In genomic region chr14:80003138-80003537, GRCh38 we compare ENCODE assay signal across 18 cellular contexts.
DNase-seq lines count a peak whose midpoint lies in the region; ATAC-seq and TF ChIP-seq lines count a peak whose summit lies in the region.
"Had no signal": no experiment of that assay in that cellular context is flagged by ENCODE, and none has a peak within 500 bp of the region (broad histone marks: within the 10 kb centered on the region; RNA-seq: fewer than 3 reads in every experiment).

No MANE protein-coding gene starts in this region.

- DNase-seq in NCI-H1417 (lab: John Stamatoyannopoulos, UW) (peak in 2 of 3 experiments; percentile 39 to 69), NCI-H1417 treated with DMSO at 0.1 percent for 48 hours (lab: John Stamatoyannopoulos, UW) (no peak), NCI-H460 (ENCODE audit: extremely low read depth, low read depth) (peak; percentile 57), adipocyte (ENCODE audit: low read depth) (peak; percentile 8), prostate gland (ENCODE audit: low spot score) (peak; percentile 22)
- no peak for DNase-seq in natural killer cell treated with Interleukin-12 subunit alpha and Interleukin-12 subunit beta and Interleukin-15 and Interleukin-18, amount 100 ng/mL, for 72 hours (ENCODE audit: low spot score)
- no peak for DNase-seq in stimulated activated naive CD4-positive, alpha-beta T cell (lab: John Stamatoyannopoulos, UW)
- DNase-seq: 8988T; activated effector memory CD4-positive, alpha-beta T cell treated with anti-CD3 and anti-CD28 coated beads, Interleukin-2, amount 50 U/mL, for 16 hours; amygdala; CD4-positive, alpha-beta T cell; left ventricle myocardium inferior; NCI-H2171 treated with DMSO at 0.1 percent for 48 hours; stimulated activated naive CD8-positive, alpha-beta T cell treated with anti-CD3 and anti-CD28 coated beads, Interleukin-15, amount 100 ng/mL, for 72 hours had no signal

- H3K9me3 Mint-ChIP-seq in natural killer cell treated with Interleukin-12 subunit alpha and Interleukin-12 subunit beta and Interleukin-15 and Interleukin-18, amount 100 ng/mL, for 72 hours = peaks cover 27% of the 10 kb centered on the region
- H3K9me3 Mint-ChIP-seq: CD4-positive, alpha-beta T cell; type B pancreatic cell had no signal

- H3K4me1 ChIP-seq in adipocyte (ENCODE audit: control insufficient read depth, insufficient read depth, low read length) = no peaks in the 10 kb centered on the region
- H3K4me1 ChIP-seq in prostate gland (replicated peaks) = peaks cover 3% of the 10 kb centered on the region
- H3K4me1 ChIP-seq: gastroesophageal sphincter, left ventricle myocardium inferior, right atrium auricular region had no signal

- ATAC-seq in HG02938 (IDR thresholded peaks at IDR 0.05; ENCODE audit: unreplicated experiment) = no peak
- ATAC-seq in natural killer cell treated with Interleukin-12 subunit alpha and Interleukin-12 subunit beta and Interleukin-15 and Interleukin-18, amount 100 ng/mL, for 72 hours = no peak
- ATAC-seq: gastroesophageal sphincter; stimulated activated naive CD8-positive, alpha-beta T cell treated with anti-CD3 and anti-CD28 coated beads, Interleukin-15, amount 100 ng/mL, for 72 hours had no signal

- no peak overlapping the region for H3K4me3 Mint-ChIP-seq in natural killer cell treated with Interleukin-12 subunit alpha and Interleukin-12 subunit beta and Interleukin-15 and Interleukin-18, amount 100 ng/mL, for 72 hours
- H3K4me3 Mint-ChIP-seq: CD4-positive, alpha-beta T cell; stimulated activated naive CD8-positive, alpha-beta T cell treated with anti-CD3 and anti-CD28 coated beads, Interleukin-15, amount 100 ng/mL, for 72 hours; type B pancreatic cell had no signal

- no peak overlapping the region for H3K4me3 ChIP-seq in adipocyte (ENCODE audit: low read length)
- no peak overlapping the region for H3K4me3 ChIP-seq in prostate gland
- H3K4me3 ChIP-seq: gastroesophageal sphincter, left ventricle myocardium inferior, right atrium auricular region had no signal

- TF ChIP-seq POLR2A in prostate gland (IDR thresholded peaks at IDR 0.05) = no peak

- H3K27ac Mint-ChIP-seq in natural killer cell treated with Interleukin-12 subunit alpha and Interleukin-12 subunit beta and Interleukin-15 and Interleukin-18, amount 100 ng/mL, for 72 hours = no peak overlapping the region
- H3K27ac Mint-ChIP-seq: CD4-positive, alpha-beta T cell; stimulated activated naive CD8-positive, alpha-beta T cell treated with anti-CD3 and anti-CD28 coated beads, Interleukin-15, amount 100 ng/mL, for 72 hours; type B pancreatic cell had no signal

- H3K27ac ChIP-seq in prostate gland = peak overlapping the region in 1 of 2 donors; percentile 48
- H3K27ac ChIP-seq: gastroesophageal sphincter, left ventricle myocardium inferior, right atrium auricular region had no signal

- no peaks in the 10 kb centered on the region for H3K36me3 ChIP-seq in adipocyte (ENCODE audit: control insufficient read depth, insufficient read depth, low read length, severe bottlenecking)
- no peaks in the 10 kb centered on the region for H3K36me3 ChIP-seq in prostate gland
- H3K36me3 ChIP-seq: gastroesophageal sphincter, left ventricle myocardium inferior, right atrium auricular region had no signal

- no peaks in the 10 kb centered on the region for H3K4me1 Mint-ChIP-seq in natural killer cell treated with Interleukin-12 subunit alpha and Interleukin-12 subunit beta and Interleukin-15 and Interleukin-18, amount 100 ng/mL, for 72 hours (ENCODE audit: low read depth in 2 of 2)
- H3K4me1 Mint-ChIP-seq: stimulated activated naive CD8-positive, alpha-beta T cell treated with anti-CD3 and anti-CD28 coated beads, Interleukin-15, amount 100 ng/mL, for 72 hours had no signal

- H3K36me3 Mint-ChIP-seq in natural killer cell treated with Interleukin-12 subunit alpha and Interleukin-12 subunit beta and Interleukin-15 and Interleukin-18, amount 100 ng/mL, for 72 hours = no peaks in the 10 kb centered on the region
- H3K36me3 Mint-ChIP-seq: type B pancreatic cell had no signal

- intact Hi-C loops in prostate gland (cut with DNase I) = no loop called here

- H3K9me3 ChIP-seq in adipocyte (ENCODE audit: control insufficient read depth, low read length) (no peaks in the 10 kb centered on the region), prostate gland (no peaks in the 10 kb centered on the region)
- H3K9me3 ChIP-seq: gastroesophageal sphincter, right atrium auricular region had no signal

- no peaks in the 10 kb centered on the region for H3K27me3 Mint-ChIP-seq in natural killer cell treated with Interleukin-12 subunit alpha and Interleukin-12 subunit beta and Interleukin-15 and Interleukin-18, amount 100 ng/mL, for 72 hours
- H3K27me3 Mint-ChIP-seq: CD4-positive, alpha-beta T cell; stimulated activated naive CD8-positive, alpha-beta T cell treated with anti-CD3 and anti-CD28 coated beads, Interleukin-15, amount 100 ng/mL, for 72 hours; type B pancreatic cell had no signal

- TF ChIP-seq CTCF in prostate gland (IDR thresholded peaks at IDR 0.05) = no peak

- 26% methylated on average over 4 of the region's 4 CpGs for WGBS in prostate gland

- H3K9ac ChIP-seq in adipocyte (ENCODE audit: low read length) = no peak overlapping the region

- H3K27me3 ChIP-seq in adipocyte (replicated peaks; ENCODE audit: control insufficient read depth, insufficient read depth, low read length) (no peaks in the 10 kb centered on the region), prostate gland (replicated peaks; ENCODE audit: insufficient read depth) (no peaks in the 10 kb centered on the region)
- H3K27me3 ChIP-seq: gastroesophageal sphincter, right atrium auricular region had no signal

Comparison
In these comparisons a context has a peak if more than half of its experiments do, and no peak if none do; other contexts are left out.
1. DNase-seq: peak in NCI-H1417 (2 of 3), NCI-H460 (single experiment), adipocyte (single experiment) and prostate gland (single experiment); none in NCI-H1417 treated with DMSO at 0.1 percent for 48 hours (single experiment), natural killer cell treated with Interleukin-12 subunit alpha and Interleukin-12 subunit beta and Interleukin-15 and Interleukin-18, amount 100 ng/mL, for 72 hours (single experiment) and stimulated activated naive CD4-positive, alpha-beta T cell (0 of 6).